ENCODE assay signal across 18 cellular contexts in genomic region chr3:54271118-54271517, GRCh38.
"Had no signal": no experiment of that assay in that cellular context is flagged by ENCODE, and none has a peak within 500 bp of the region (broad histone marks: within the 10 kb centered on the region; RNA-seq: fewer than 3 reads in every experiment).

No MANE protein-coding gene starts in this region.

- ATAC-seq: activated CD4-positive, CD25-positive, alpha-beta regulatory T cell treated with anti-CD3 and anti-CD28 coated beads, Interleukin-2, amount 50 U/mL, for 24 hours; activated CD8-positive, alpha-beta T cell treated with anti-CD3 and anti-CD28 coated beads for 36 hours; body of pancreas had no signal

- DNase-seq: activated CD4-positive, alpha-beta T cell treated with anti-CD3 and anti-CD28 coated beads for 4 hours; activated CD8-positive, alpha-beta memory T cell treated with anti-CD3 and anti-CD28 coated beads, Interleukin-2, amount 50 U/mL, for 4 hours; activated CD8-positive, alpha-beta T cell treated with anti-CD3 and anti-CD28 coated beads for 36 hours; activated naive CD4-positive, alpha-beta T cell treated with anti-CD3 and anti-CD28 coated beads, Interleukin-2, amount 50 U/mL, for 16 hours; activated naive CD8-positive, alpha-beta T cell treated with anti-CD3 and anti-CD28 coated beads, Interleukin-2, amount 10 ng/mL, durations not matched to agents 7 days and 5 days; activated T-cell treated with anti-CD3 and anti-CD28 coated beads, Interleukin-2, amount 50 U/mL, for 1 hour; body of pancreas; cerebellar nuclear complex; Kasumi-1; KBM-7; NCI-H1048; NCI-H1694; NCI-H2029; NCI-H510A; NCI-H526 treated with DMSO at 0.1 percent for 48 hours; PC-9; SHP77 treated with DMSO at 0.1 percent for 48 hours had no signal
